In genomic region chr5:170070556-170071412, GRCh38 we compare ENCODE assay signal across 9 cellular contexts. TPM values are rescaled to one million over a fixed set of nuclear protein-coding genes. Genes with fewer than 3 reads are reported as not detected.
DNase-seq lines count a peak whose midpoint lies in the region; ATAC-seq, FAIRE-seq and TF ChIP-seq lines count a peak whose summit lies in the region.
"Had no signal": no experiment of that assay in that cellular context is flagged by ENCODE, and none has a peak within 500 bp of the region (broad histone marks: within the 10 kb centered on the region; RNA-seq: fewer than 3 reads in every experiment).

No MANE protein-coding gene starts in this region.

- H3K36me3 Mint-ChIP-seq in Caco-2 (ENCODE audit: insufficient read depth, unreplicated experiment) = no peaks in the 10 kb centered on the region

- H2AFZ ChIP-seq in HepG2 (ENCODE audit: low read length) = no peak overlapping the region

- H4K20me1 ChIP-seq in HepG2 (ENCODE audit: insufficient read depth, low read length) = no peaks in the 10 kb centered on the region

- no peaks in the 10 kb centered on the region for H3K4me1 Mint-ChIP-seq in Caco-2 (ENCODE audit: low read depth, unreplicated experiment)

- H3K4me3 ChIP-seq in Caco-2 (ENCODE audit: low read depth, low read length) = no peak overlapping the region
- H3K4me3 ChIP-seq in body of pancreas = no peak overlapping the region
- H3K4me3 ChIP-seq in HepG2 (replicated peaks in 1 of 3; ENCODE audit: insufficient read depth in 1 of 3, low read depth in 2 of 3, low read length in 3 of 3) = no peak overlapping the region
- H3K4me3 ChIP-seq in upper lobe of left lung = no peak overlapping the region

- H3K4me1 ChIP-seq in Caco-2 (no peaks in the 10 kb centered on the region), body of pancreas (no peaks in the 10 kb centered on the region), HepG2 (ENCODE audit: insufficient read depth, low read length) (no peaks in the 10 kb centered on the region), upper lobe of left lung (no peaks in the 10 kb centered on the region)

- CTCF ChIA-PET in Caco-2 (lab: Charles Lee) = interaction anchor here (0.6 to 1.2 kb wide), 5 partner anchors 11 to 369 kb away, joined by 3 to 11 read pairs (median 3); no protein-coding TSS in a partner anchor
- CTCF ChIA-PET in HepG2 (lab: Yijun Ruan, JAX; ENCODE audit: low intra/inter-chr PET ratio, low total read pairs) = no interaction called here

- POLR2A ChIA-PET in Caco-2 (lab: Charles Lee) = no interaction called here
- POLR2A ChIA-PET in HepG2 (lab: Yijun Ruan, JAX) = interaction anchor here (0.5 kb wide), 1 partner anchor 1019 kb away, joined by 3 read pairs; no protein-coding TSS in a partner anchor

- WGBS in body of pancreas, 2 donors = 30 to 39% methylated on average over 14 of the region's 14 CpGs
- WGBS in HepG2 (ENCODE audit: low lambda C conversion rate) = 8% methylated on average over 6 of the region's 14 CpGs
- WGBS in upper lobe of left lung, 2 donors = 58 to 62% methylated on average over 14 of the region's 14 CpGs

- TF ChIP-seq POLR2A in body of pancreas (IDR thresholded peaks at IDR 0.05) (no peak), HepG2 (IDR thresholded peaks at IDR 0.05; ENCODE audit: insufficient read depth in 1 of 2, low read depth in 2 of 2, low read length in 2 of 2) (no peak), upper lobe of left lung (IDR thresholded peaks at IDR 0.05) (no peak)

- TF ChIP-seq CTCF in Caco-2 (IDR thresholded peaks at IDR 0.05; ENCODE audit: insufficient read depth in 1 of 2, low read depth in 1 of 2, low read length in 1 of 2, severe bottlenecking in 1 of 2, unreplicated experiment in 1 of 2) (peak; percentile 76 to 94), body of pancreas (IDR thresholded peaks at IDR 0.05) (peak; percentile 18 to 66 (median 42)), HepG2 (CRISPR knock-in tag; IDR thresholded peaks at IDR 0.05) (peak; percentile 73), upper lobe of left lung (IDR thresholded peaks at IDR 0.05) (peak; percentile 12 to 64 (median 46))

- no peak for FAIRE-seq in HepG2 (lab: Jason Lieb, UNC)

- peak in 1 of 2 experiments; percentile 60 for DNase-seq in Caco-2
- peak; percentile 26 for DNase-seq in HT1080 (ENCODE audit: low read depth)
- peak in 3 of 4 donors; percentile 7 to 45 (median 20) for DNase-seq in body of pancreas
- no peak for DNase-seq in HepG2 (ENCODE audit: low spot score)
- DNase-seq in upper lobe of left lung = no peak
- no peak for DNase-seq in T-helper 9 cell

- no peaks in the 10 kb centered on the region for H3K79me2 ChIP-seq in HepG2 (ENCODE audit: insufficient read depth, low read length)

- no peak overlapping the region for H3K9ac ChIP-seq in HepG2 (ENCODE audit: insufficient read depth, low read depth, low read length)
- H3K9ac ChIP-seq: KMS-11 had no signal

- H3K27me3 ChIP-seq in Caco-2 (replicated peaks; ENCODE audit: control insufficient read depth, insufficient read depth, low read length) (no peaks in the 10 kb centered on the region; the same call in 1 of the 2 replicates), body of pancreas (no peaks in the 10 kb centered on the region), HepG2 (ENCODE audit: control insufficient read depth in 1 of 2, insufficient read depth in 2 of 2, low read length in 2 of 2) (peaks cover 0 to 1% of the 10 kb centered on the region in 2 experiments; a peak in 1 of 5 replicates), upper lobe of left lung (no peaks in the 10 kb centered on the region)

- H3K27ac Mint-ChIP-seq in Caco-2 (ENCODE audit: unreplicated experiment) = no peak overlapping the region

- in situ Hi-C loops in HepG2 (cut with HindIII; ENCODE audit: extremely low pct_ligation_motif_present, low pct_unique_long_range_greater_than_20kb) = no loop called here

- intact Hi-C loops in Caco-2 (cut with micrococcal nuclease; ENCODE audit: unreplicated experiment) (loop anchor here (1.0 kb wide), 1 partner anchor 368 kb away; no protein-coding TSS in a partner anchor), body of pancreas (cut with DNase I) (no loop called here), HepG2 (cut with micrococcal nuclease; ENCODE audit: unreplicated experiment) (loop anchor here (2.0 kb wide), 1 partner anchor 370 kb away; no protein-coding TSS in a partner anchor)

- TF ChIP-seq EP300 in HepG2 (IDR thresholded peaks at IDR 0.05; ENCODE audit: low read depth in 2 of 2, low read length in 2 of 2) = no peak
- TF ChIP-seq EP300 in HepG2 (CRISPR knock-in tag; IDR thresholded peaks at IDR 0.05; ENCODE audit: borderline replicate concordance) = no peak
- no peak for TF ChIP-seq EP300 in upper lobe of left lung (IDR thresholded peaks at IDR 0.05)

- TF ChIP-seq RAD21 in HepG2 (CRISPR knock-in tag; IDR thresholded peaks at IDR 0.05) = no peak

- H3K9me3 Mint-ChIP-seq in Caco-2 (ENCODE audit: unreplicated experiment) = no peaks in the 10 kb centered on the region

- H3K27ac ChIP-seq in body of pancreas = no peak overlapping the region
- no peak overlapping the region for H3K27ac ChIP-seq in HepG2 (ENCODE audit: extremely low read length, insufficient read depth, low read length)
- H3K27ac ChIP-seq in upper lobe of left lung = no peak overlapping the region
- H3K27ac ChIP-seq: KMS-11 had no signal

- no peaks in the 10 kb centered on the region for H3K9me3 ChIP-seq in Caco-2
- H3K9me3 ChIP-seq in body of pancreas = no peaks in the 10 kb centered on the region
- H3K9me3 ChIP-seq in HepG2 (ENCODE audit: low read length) = no peaks in the 10 kb centered on the region
- no peaks in the 10 kb centered on the region for H3K9me3 ChIP-seq in upper lobe of left lung

- BruUV-seq in Caco-2 (replicated peaks; lab: Mats Ljungman, UMichigan) (no TSS peak), HepG2 (replicated peaks; lab: Mats Ljungman, UMichigan) (no TSS peak)

- no peak overlapping the region for H3K4me3 Mint-ChIP-seq in Caco-2 (ENCODE audit: unreplicated experiment)

- peaks cover 17% of the 10 kb centered on the region for H3K27me3 Mint-ChIP-seq in Caco-2 (ENCODE audit: insufficient read depth, unreplicated experiment)

- ATAC-seq in body of pancreas = no peak
- ATAC-seq in HepG2 = peak; percentile 93
- peak in 1 of 2 donors; percentile 49 for ATAC-seq in upper lobe of left lung (ENCODE audit: low FRiP score in 2 of 2)
- ATAC-seq in HG03159 (IDR thresholded peaks at IDR 0.05; ENCODE audit: unreplicated experiment) = no peak
- no peak for ATAC-seq in HG03520 (IDR thresholded peaks at IDR 0.05; ENCODE audit: unreplicated experiment)

- H3K36me3 ChIP-seq in Caco-2 (ENCODE audit: control insufficient read depth, insufficient read depth, low read length) (no peaks in the 10 kb centered on the region), body of pancreas (replicated peaks in 1 of 2; ENCODE audit: insufficient read depth in 1 of 2, low read depth in 2 of 2) (no peaks in the 10 kb centered on the region), HepG2 (replicated peaks in 1 of 2; ENCODE audit: control insufficient read depth in 1 of 2, insufficient read depth in 2 of 2, low read length in 2 of 2) (no peaks in the 10 kb centered on the region), upper lobe of left lung (no peaks in the 10 kb centered on the region)

- no peak overlapping the region for H3K4me2 ChIP-seq in HepG2 (ENCODE audit: low read depth, low read length)
- H3K4me2 ChIP-seq: KMS-11 had no signal

TF ChIP-seq in HepG2, 621 proteins besides CTCF, POLR2A, EP300 and RAD21 (continues in another document):
- 0 out of 2 replicates have a peak, but pooled peaks have one; percentile 29 for TF ChIP-seq STAG1 (CRISPR knock-in tag; IDR thresholded peaks at IDR 0.05)

RNA-seq across cellular contexts. Expression of gene FOXI1, which starts 34.9 kb away (rescaled TPM):
- total RNA-seq in Caco-2 (2022) (0.14 and 0.39 TPM in 2 replicates), body of pancreas (not detected), HepG2 (2016; rRNA removed; fragmentation: Illumina TruSeq; extraction: Trizol) (not detected in 2 replicates), upper lobe of left lung (under 1 TPM in 1 of 6 donors, not detected in 5; 0.30 TPM)
- not detected in 2 replicates for total RNA-seq in HT1080 (2014; rRNA removed; shearing (Covaris generic))
- not detected in 2 replicates for polyA plus RNA-seq in HT1080 (2015; cell fraction: cytosol; rRNA removed)
- not detected in 2 replicates for polyA plus RNA-seq in HT1080 (2015; cell fraction: nucleus; rRNA removed)
- total RNA-seq in HepG2 (2016; cell fraction: cytosol; rRNA removed; fragmentation: Illumina TruSeq; extraction: Trizol; ENCODE audit: low read depth) = not detected in 2 replicates
- not detected in 2 replicates for total RNA-seq in HepG2 (2016; cell fraction: insoluble cytoplasmic fraction; rRNA removed; fragmentation: Illumina TruSeq; extraction: Trizol)
- not detected in 2 replicates for total RNA-seq in HepG2 (2016; cell fraction: membrane; rRNA removed; fragmentation: Illumina TruSeq; extraction: Trizol)
- total RNA-seq in HepG2 (2016; cell fraction: nucleus; rRNA removed; fragmentation: Illumina TruSeq; extraction: Trizol) = not detected in 2 replicates
- not detected in 2 replicates for polyA plus RNA-seq in HepG2 (2011; rRNA removed)
- polyA plus RNA-seq in HepG2 (2011; cell fraction: cytosol; rRNA removed) = not detected in 2 replicates
- not detected in 2 replicates for polyA plus RNA-seq in HepG2 (2011; cell fraction: nucleus; rRNA removed)
- not detected in 2 replicates for polyA plus RNA-seq in HepG2 (2012)
- not detected in 2 replicates for polyA plus RNA-seq in HepG2 (2016; cell fraction: cytosol; fragmentation: Illumina TruSeq; extraction: Trizol; ENCODE audit: low read depth)
- polyA plus RNA-seq in HepG2 (2016; cell fraction: insoluble cytoplasmic fraction; fragmentation: Illumina TruSeq; extraction: Trizol; ENCODE audit: low read depth) = not detected in 2 replicates
- polyA plus RNA-seq in HepG2 (2016; cell fraction: membrane; fragmentation: Illumina TruSeq; extraction: Trizol; ENCODE audit: low read depth) = not detected in 2 replicates
- not detected in 2 replicates for polyA plus RNA-seq in HepG2 (2016; cell fraction: nucleus; fragmentation: Illumina TruSeq; extraction: Trizol; ENCODE audit: insufficient read depth, low read depth)
- not detected in 2 replicates for polyA minus RNA-seq in HepG2 (2011; rRNA and poly(A)+ RNA removed; ENCODE audit: low replicate concordance)
- not detected in 2 replicates for polyA minus RNA-seq in HepG2 (2011; cell fraction: cytosol; rRNA and poly(A)+ RNA removed)
- polyA minus RNA-seq in HepG2 (2011; cell fraction: nucleus; rRNA and poly(A)+ RNA removed) = not detected in 2 replicates

Comparison
In these comparisons a context has a peak if more than half of its experiments do, and no peak if none do; other contexts are left out.
1. DNase-seq: peak in HT1080 (single experiment) and body of pancreas (3 of 4); none in HepG2 (single experiment), upper lobe of left lung (0 of 2) and T-helper 9 cell (single experiment).
2. Peak in every context shown above with its lines, with median percentiles within 50 percentile points of each other: CTCF ChIP-seq.